ENCODE assay signal across 9 cellular contexts in genomic region chr3:16884748-16885587, GRCh38. TPM values are rescaled to one million over a fixed set of nuclear protein-coding genes. Genes with fewer than 3 reads are reported as not detected.
DNase-seq lines count a peak whose midpoint lies in the region; ATAC-seq and TF ChIP-seq lines count a peak whose summit lies in the region.
"Had no signal": no experiment of that assay in that cellular context is flagged by ENCODE, and none has a peak within 500 bp of the region (broad histone marks: within the 10 kb centered on the region; RNA-seq: fewer than 3 reads in every experiment).

PLCL2 (plus strand) TSS chr3:16884955; CDS start chr3:16885040, 85 bp downstream.

- peaks cover 7% of the 10 kb centered on the region for H3K27me3 Mint-ChIP-seq in T-helper 2 cell treated with Interferon-gamma antibody and Interleukin-4, amounts not matched to agents 5 μg/mL and 100 μg/mL, for 36 hours (ENCODE audit: low read depth)

- H3K4me3 Mint-ChIP-seq in T-helper 2 cell treated with Interferon-gamma antibody and Interleukin-4, amounts not matched to agents 5 μg/mL and 100 μg/mL, for 36 hours = peak within 1 kb of the TSS; percentile 97

- no peak for TF ChIP-seq CTCF in astrocyte of the spinal cord (IDR thresholded peaks at IDR 0.05; ENCODE audit: low read depth, low read length)

- DNase-seq in Caki2 (ENCODE audit: low read depth) (peak; percentile 38), astrocyte of the spinal cord (ENCODE audit: low read depth, low spot score) (peak; percentile 42), DMS114 treated with DMSO at 0.1 percent for 48 hours (lab: John Stamatoyannopoulos, UW; ENCODE audit: unreplicated experiment) (no peak)
- DNase-seq in T-helper 2 cell treated with Interferon-gamma antibody and Interleukin-4, amounts not matched to agents 5 μg/mL and 100 μg/mL, for 36 hours (ENCODE audit: low spot score) = peak; percentile 55

- peak within 1 kb of the TSS; percentile 72 for H3K4me3 ChIP-seq in HUES6 (ENCODE audit: low read depth, low read length)
- peak within 1 kb of the TSS; percentile 69 for H3K4me3 ChIP-seq in astrocyte of the spinal cord (ENCODE audit: low read depth, low read length)
- peak within 1 kb of the TSS; percentile 62 for H3K4me3 ChIP-seq in iPS-15b (ENCODE audit: low read depth, low read length)
- H3K4me3 ChIP-seq in skeletal muscle tissue (ENCODE audit: low read length in 3 of 3) = peak within 1 kb of the TSS; percentile 83 to 93 (median 84)

- H3K9me3 ChIP-seq in HUES6 (ENCODE audit: control insufficient read depth, insufficient read depth, low read depth, low read length) (no peaks in the 10 kb centered on the region), iPS-15b (ENCODE audit: control insufficient read depth, insufficient read depth, low read length) (no peaks in the 10 kb centered on the region), skeletal muscle tissue (ENCODE audit: control insufficient read depth in 3 of 3, low read length in 3 of 3) (no peaks in the 10 kb centered on the region)

- H3K36me3 Mint-ChIP-seq in T-helper 2 cell treated with Interferon-gamma antibody and Interleukin-4, amounts not matched to agents 5 μg/mL and 100 μg/mL, for 36 hours (ENCODE audit: low read depth) = peaks cover 13% of the 10 kb centered on the region

- H3K36me3 ChIP-seq in HUES6 (ENCODE audit: control insufficient read depth, insufficient read depth, low read length) (no peaks in the 10 kb centered on the region), iPS-15b (ENCODE audit: control insufficient read depth, insufficient read depth, low read length) (no peaks in the 10 kb centered on the region), skeletal muscle tissue (ENCODE audit: control insufficient read depth in 3 of 3, insufficient read depth in 3 of 3, low read length in 3 of 3) (no peaks in the 10 kb centered on the region)

- no peak within 1 kb of the TSS for H3K27ac ChIP-seq in HUES6 (ENCODE audit: low read depth, low read length)
- H3K27ac ChIP-seq in skeletal muscle tissue (ENCODE audit: low read depth, low read length) = peak within 1 kb of the TSS; percentile 86
- H3K27ac ChIP-seq: epithelial cell of prostate had no signal

- H3K27me3 ChIP-seq in HUES6 (ENCODE audit: control insufficient read depth, insufficient read depth, low read length) (peaks cover 58% of the 10 kb centered on the region), iPS-15b (ENCODE audit: control insufficient read depth, insufficient read depth, low read length) (peaks cover 53% of the 10 kb centered on the region), skeletal muscle tissue (ENCODE audit: control insufficient read depth in 3 of 3, insufficient read depth in 3 of 3, low read length in 3 of 3) (no peaks in the 10 kb centered on the region)

- H3K4me1 ChIP-seq in HUES6 (ENCODE audit: control insufficient read depth, insufficient read depth, low read length) (peaks cover 25% of the 10 kb centered on the region), iPS-15b (ENCODE audit: control insufficient read depth, insufficient read depth, low read length) (peaks cover 2% of the 10 kb centered on the region), skeletal muscle tissue (ENCODE audit: control insufficient read depth in 3 of 3, insufficient read depth in 3 of 3, low read length in 3 of 3) (peaks cover 37 to 63% (median 48%) of the 10 kb centered on the region in 3 donors)

- H3K9me3 Mint-ChIP-seq in T-helper 2 cell treated with Interferon-gamma antibody and Interleukin-4, amounts not matched to agents 5 μg/mL and 100 μg/mL, for 36 hours = no peaks in the 10 kb centered on the region

- H3K27ac Mint-ChIP-seq in T-helper 2 cell treated with Interferon-gamma antibody and Interleukin-4, amounts not matched to agents 5 μg/mL and 100 μg/mL, for 36 hours = peak within 1 kb of the TSS; percentile 98

- in situ Hi-C loops in Caki2 (cut with HindIII; ENCODE audit: low pct_unique_long_range_greater_than_20kb, low sequenced_read_pairs) (no loop called here), astrocyte of the spinal cord (cut with HindIII; ENCODE audit: low sequenced_read_pairs) (no loop called here)

- ATAC-seq in GM21381 (IDR thresholded peaks at IDR 0.05; ENCODE audit: unreplicated experiment) = peak; percentile 35

- peaks cover 41% of the 10 kb centered on the region for H3K4me1 Mint-ChIP-seq in T-helper 2 cell treated with Interferon-gamma antibody and Interleukin-4, amounts not matched to agents 5 μg/mL and 100 μg/mL, for 36 hours (ENCODE audit: low read depth)

- peak within 1 kb of the TSS; percentile 69 for H3K9ac ChIP-seq in HUES6 (ENCODE audit: low read length)
- no peak within 1 kb of the TSS for H3K9ac ChIP-seq in iPS-15b (ENCODE audit: low read depth, low read length)
- peak within 1 kb of the TSS; percentile 81 to 90 (median 86) for H3K9ac ChIP-seq in skeletal muscle tissue (ENCODE audit: low read depth in 1 of 3, low read length in 3 of 3)

RNA-seq across cellular contexts. Expression of gene PLCL2, which starts in this region (rescaled TPM):
- total RNA-seq in Caki2 (2014; rRNA removed; shearing (Covaris generic); ENCODE audit: low replicate concordance) = 1.0 and 1.1 TPM in 2 replicates
- total RNA-seq in skeletal muscle tissue = 83.5 TPM

Comparison
In these comparisons a context has a peak if more than half of its experiments do, and no peak if none do; other contexts are left out.
1. RNA of gene PLCL2 (total RNA-seq): 83.5 TPM in skeletal muscle tissue (single experiment); 1.0 to 1.1 TPM in Caki2; every median in the first group is over 10 times any median in the second.
2. Peak in every context shown above with its lines, with median percentiles within 50 percentile points of each other: H3K4me3 ChIP-seq.